ENCODE assay signal across 14 cellular contexts in genomic region chr20:49545572-49545971, GRCh38. TPM values are rescaled to one million over a fixed set of nuclear protein-coding genes. Genes with fewer than 3 reads are reported as not detected.
DNase-seq lines count a peak whose midpoint lies in the region; ATAC-seq and TF ChIP-seq lines count a peak whose summit lies in the region.
"Had no signal": no experiment of that assay in that cellular context is flagged by ENCODE, and none has a peak within 500 bp of the region (broad histone marks: within the 10 kb centered on the region; RNA-seq: fewer than 3 reads in every experiment).

No MANE protein-coding gene starts in this region.

- in situ Hi-C loops in astrocyte of the spinal cord (cut with HindIII; ENCODE audit: low sequenced_read_pairs) = no loop called here

- peaks cover 8% of the 10 kb centered on the region for H3K36me3 ChIP-seq in osteoblast (ENCODE audit: insufficient read depth, low read length)
- H3K36me3 ChIP-seq: Peyer's patch had no signal

- ATAC-seq in GM18498 (IDR thresholded peaks at IDR 0.05; ENCODE audit: unreplicated experiment) = no peak
- ATAC-seq: naive thymus-derived CD4-positive, alpha-beta T cell had no signal

- H3K27ac ChIP-seq in osteoblast (ENCODE audit: low read depth, low read length) = no peak overlapping the region
- H3K27ac ChIP-seq: Peyer's patch had no signal

- TF ChIP-seq CTCF in astrocyte of the spinal cord (IDR thresholded peaks at IDR 0.05; ENCODE audit: low read depth, low read length) (peak; percentile 24), osteoblast (IDR thresholded peaks at IDR 0.05; ENCODE audit: extremely low read depth, low read depth, low read length) (peak; percentile 22)

- peak; percentile 23 for DNase-seq in NCI-H82 (lab: John Stamatoyannopoulos, UW)
- no peak for DNase-seq in NCI-H82 treated with DMSO at 0.1 percent for 48 hours (lab: John Stamatoyannopoulos, UW; ENCODE audit: unreplicated experiment)
- peak; percentile 29 for DNase-seq in HT-29 (ENCODE audit: low spot score)
- DNase-seq in astrocyte of the spinal cord (ENCODE audit: low read depth, low spot score) = no peak
- DNase-seq in osteoblast (ENCODE audit: insufficient read length, low spot score, missing footprints) = no peak
- no peak for DNase-seq in NCI-H524 treated with DMSO at 0.1 percent for 48 hours (lab: John Stamatoyannopoulos, UW)
- DNase-seq in activated T-cell treated with anti-CD3 and anti-CD28 coated beads, Interleukin-2, amount 50 U/mL, for 1 hour = no peak
- DNase-seq: ACHN, NCI-H1694 treated with DMSO at 0.1 percent for 48 hours, Peyer's patch, T1000, trophoblast cell had no signal

- H3K4me2 ChIP-seq in osteoblast (ENCODE audit: insufficient read depth, low read length) = no peak overlapping the region

- no peak overlapping the region for H2AFZ ChIP-seq in osteoblast (ENCODE audit: low read length)

- peaks cover 11% of the 10 kb centered on the region for H3K27me3 ChIP-seq in osteoblast (ENCODE audit: insufficient read depth, low read length)
- H3K27me3 ChIP-seq: Peyer's patch had no signal

- H3K4me1 ChIP-seq in osteoblast (ENCODE audit: insufficient read depth, low read length) = no peaks in the 10 kb centered on the region
- H3K4me1 ChIP-seq: Peyer's patch had no signal

- no peaks in the 10 kb centered on the region for H4K20me1 ChIP-seq in osteoblast (ENCODE audit: insufficient read depth, low read length)

- H3K9me3 ChIP-seq in osteoblast (ENCODE audit: low read depth, low read length) = peaks cover 6% of the 10 kb centered on the region

- H3K4me3 ChIP-seq in astrocyte of the spinal cord (ENCODE audit: low read depth, low read length) = no peak overlapping the region
- H3K4me3 ChIP-seq in osteoblast (ENCODE audit: insufficient read depth, low read length) = no peak overlapping the region
- H3K4me3 ChIP-seq: Peyer's patch had no signal

- no peaks in the 10 kb centered on the region for H3K79me2 ChIP-seq in osteoblast (ENCODE audit: insufficient read depth, low read length)

RNA-seq across cellular contexts. Expression of gene PTGIS, which starts 22.4 kb away (rescaled TPM):
- not detected in 2 replicates for total RNA-seq in HT-29 (2014; rRNA removed; shearing (Covaris generic))
- 33.6 and 89.8 TPM in 2 replicates for total RNA-seq in osteoblast

Comparison
In these comparisons a context has a peak if more than half of its experiments do, and no peak if none do; other contexts are left out.
1. DNase-seq: peak in NCI-H82 (single experiment) and HT-29 (single experiment); none in NCI-H82 treated with DMSO at 0.1 percent for 48 hours (single experiment), astrocyte of the spinal cord (single experiment), osteoblast (single experiment), NCI-H524 treated with DMSO at 0.1 percent for 48 hours (single experiment) and activated T-cell treated with anti-CD3 and anti-CD28 coated beads, Interleukin-2, amount 50 U/mL, for 1 hour (single experiment).
2. RNA of gene PTGIS, which starts 22.4 kb away (total RNA-seq): 33.6 to 89.8 TPM in osteoblast; not detected in HT-29; every median in the first group is over 10 times any median in the second.